Comparison of ENCODE assay signal across 3 cellular contexts in genomic region chr1:165574295-165574694, GRCh38.
TF ChIP-seq lines count a peak whose summit lies in the region.

No MANE protein-coding gene starts in this region.

TF ChIP-seq in HepG2, 621 proteins besides CTCF, POLR2A, EP300 and RAD21:
- TF ChIP-seq RORA (CRISPR knock-in tag; IDR thresholded peaks at IDR 0.05): no peak
- peak; percentile 56; the same call in 1 of the 2 replicates for TF ChIP-seq ZNF12 (CRISPR knock-in tag; IDR thresholded peaks at IDR 0.05)
- TF ChIP-seq RBAK (CRISPR knock-in tag; IDR thresholded peaks at IDR 0.05): peak; percentile 35; the same call in 1 of the 2 replicates
- TF ChIP-seq RFX3 (CRISPR knock-in tag; IDR thresholded peaks at IDR 0.05): no peak

TF ChIP-seq in HEK293, 187 proteins besides CTCF, POLR2A, EP300 and RAD21:
- TF ChIP-seq RBAK (tag by site-specific recombination; IDR thresholded peaks at IDR 0.05): peak; percentile 86
- no peak for TF ChIP-seq ZNF555 (tag by site-specific recombination; conservative IDR thresholded peaks at IDR 0.05)
TF ChIP-seq in HEK293: peak in this region for 1.

TF ChIP-seq in K562, 482 proteins besides CTCF, POLR2A, EP300 and RAD21:
- TF ChIP-seq HOXB6 (CRISPR knock-in tag; IDR thresholded peaks at IDR 0.05; ENCODE audit: borderline replicate concordance) (no peak), ZNF12 (CRISPR knock-in tag; IDR thresholded peaks at IDR 0.05) (peak; percentile 65; the same call in 1 of the 2 replicates)
